ENCODE assay signal across 37 cellular contexts in genomic region chr20:22407237-22408193, GRCh38.
"Had no signal": no experiment of that assay in that cellular context is flagged by ENCODE, and none has a peak within 500 bp of the region (broad histone marks: within the 10 kb centered on the region; RNA-seq: fewer than 3 reads in every experiment).

No MANE protein-coding gene starts in this region.

- ATAC-seq: activated CD8-positive, alpha-beta memory T cell treated with anti-CD3 and anti-CD28 coated beads, Interleukin-2, amount 10 ng/mL, durations not matched to agents 7 days and 5 days; activated naive CD8-positive, alpha-beta T cell treated with anti-CD3 and anti-CD28 coated beads, Interleukin-2, amount 50 U/mL, for 24 hours; PC-3; Right ventricle myocardium inferior; SK-N-SH treated with all-trans-retinoic acid at 6 μM for 48 hours had no signal

- H3K4me1 Mint-ChIP-seq: activated CD4-positive, alpha-beta memory T cell treated with anti-CD3 and anti-CD28 coated beads, Interleukin-2, amount 10 ng/mL, durations not matched to agents 7 days and 5 days; activated CD8-positive, alpha-beta memory T cell treated with anti-CD3 and anti-CD28 coated beads, Interleukin-2, amount 10 ng/mL, durations not matched to agents 7 days and 5 days; central memory CD8-positive, alpha-beta T cell had no signal

- H3K27ac ChIP-seq: brain microvascular endothelial cell, cardiac muscle cell, RWPE1, WERI-Rb-1 had no signal

- H3K27ac Mint-ChIP-seq: activated CD4-positive, alpha-beta memory T cell treated with anti-CD3 and anti-CD28 coated beads, Interleukin-2, amount 10 ng/mL, durations not matched to agents 7 days and 5 days; activated CD8-positive, alpha-beta memory T cell treated with anti-CD3 and anti-CD28 coated beads, Interleukin-2, amount 10 ng/mL, durations not matched to agents 7 days and 5 days; activated naive CD4-positive, alpha-beta T cell treated with anti-CD3 and anti-CD28 coated beads, Interleukin-2, amount 10 ng/mL, durations not matched to agents 7 days and 5 days; activated naive CD8-positive, alpha-beta T cell; activated naive CD8-positive, alpha-beta T cell treated with anti-CD3 and anti-CD28 coated beads, Interleukin-2, amount 50 U/mL, for 24 hours had no signal

- DNase-seq: activated CD4-positive, alpha-beta memory T cell treated with anti-CD3 and anti-CD28 coated beads, Interleukin-2, amount 10 ng/mL, durations not matched to agents 7 days and 5 days; activated CD4-positive, alpha-beta T cell treated with anti-CD3 and anti-CD28 coated beads for 1 hour; activated CD4-positive, alpha-beta T cell treated with anti-CD3 and anti-CD28 coated beads for 48 hours; activated CD4-positive, CD25-positive, alpha-beta regulatory T cell; activated CD8-positive, alpha-beta memory T cell treated with anti-CD3 and anti-CD28 coated beads for 24 hours; activated CD8-positive, alpha-beta memory T cell treated with anti-CD3 and anti-CD28 coated beads, Interleukin-2, amount 10 ng/mL, durations not matched to agents 7 days and 5 days; activated CD8-positive, alpha-beta memory T cell treated with anti-CD3 and anti-CD28 coated beads, Interleukin-2, amount 50 U/mL, for 48 hours; activated effector memory CD4-positive, alpha-beta T cell treated with Interleukin-2 at 50 U/mL for 16 hours; activated naive CD4-positive, alpha-beta T cell treated with anti-CD3 and anti-CD28 coated beads, Interleukin-2, amount 10 ng/mL, durations not matched to agents 7 days and 5 days; activated naive CD8-positive, alpha-beta T cell treated with anti-CD3 and anti-CD28 coated beads, Interleukin-2, amount 50 U/mL, for 24 hours; activated T-cell treated with anti-CD3 and anti-CD28 coated beads, Interleukin-2, amount 50 U/mL, for 48 hours; aorta; brain microvascular endothelial cell; Karpas-422; MG63; NCI-H1048; NCI-H1105 treated with DMSO at 0.1 percent for 48 hours; NCI-H1436; NCI-H1694; NCI-H1930; NCI-H2081 treated with DMSO at 0.1 percent for 48 hours; NCI-H345; NCI-H524 treated with DMSO at 0.1 percent for 48 hours; NCI-H748 treated with DMSO at 0.1 percent for 48 hours; NK-92 treated with Interleukin-12 subunit alpha and Interleukin-12 subunit beta, amount 100 ng/mL, for 24 hours; PC-3; SIG-M5; T-helper 1 cell; T-helper 2 cell; T-helper 9 cell; WERI-Rb-1 had no signal

- H3K9me3 ChIP-seq: MG63 had no signal

- H3K36me3 Mint-ChIP-seq: activated CD8-positive, alpha-beta memory T cell treated with anti-CD3 and anti-CD28 coated beads, Interleukin-2, amount 10 ng/mL, durations not matched to agents 7 days and 5 days; activated naive CD4-positive, alpha-beta T cell treated with anti-CD3 and anti-CD28 coated beads, Interleukin-2, amount 10 ng/mL, durations not matched to agents 7 days and 5 days; activated naive CD8-positive, alpha-beta T cell had no signal

- H3K4me3 Mint-ChIP-seq: activated CD4-positive, alpha-beta memory T cell treated with anti-CD3 and anti-CD28 coated beads, Interleukin-2, amount 10 ng/mL, durations not matched to agents 7 days and 5 days; activated CD8-positive, alpha-beta memory T cell treated with anti-CD3 and anti-CD28 coated beads, Interleukin-2, amount 10 ng/mL, durations not matched to agents 7 days and 5 days; activated naive CD4-positive, alpha-beta T cell treated with anti-CD3 and anti-CD28 coated beads, Interleukin-2, amount 10 ng/mL, durations not matched to agents 7 days and 5 days; activated naive CD8-positive, alpha-beta T cell; activated naive CD8-positive, alpha-beta T cell treated with anti-CD3 and anti-CD28 coated beads, Interleukin-2, amount 50 U/mL, for 24 hours; central memory CD8-positive, alpha-beta T cell had no signal

- H3K27me3 Mint-ChIP-seq: activated CD4-positive, alpha-beta memory T cell treated with anti-CD3 and anti-CD28 coated beads, Interleukin-2, amount 10 ng/mL, durations not matched to agents 7 days and 5 days; activated CD8-positive, alpha-beta memory T cell treated with anti-CD3 and anti-CD28 coated beads, Interleukin-2, amount 10 ng/mL, durations not matched to agents 7 days and 5 days; central memory CD8-positive, alpha-beta T cell had no signal

- H3K36me3 ChIP-seq: brain microvascular endothelial cell, cardiac muscle cell, MG63, WERI-Rb-1 had no signal

- H3K4me3 ChIP-seq: cardiac muscle cell, MG63 had no signal

- H3K27me3 ChIP-seq: MG63 had no signal
